In genomic region chr1:108643492-108644333, GRCh38 we compare ENCODE assay signal across 8 cellular contexts. TPM values are rescaled to one million over a fixed set of nuclear protein-coding genes. Genes with fewer than 3 reads are reported as not detected.
DNase-seq lines count a peak whose midpoint lies in the region; ATAC-seq and TF ChIP-seq lines count a peak whose summit lies in the region.

No MANE protein-coding gene starts in this region.

- no peak overlapping the region for H3K27ac ChIP-seq in lower lobe of right lung

- peaks cover 12% of the 10 kb centered on the region for H3K9me3 Mint-ChIP-seq in T-helper 1 cell treated with Interleukin-12 subunit alpha and Interleukin-12 subunit beta and Interleukin-4 antibody, amounts not matched to agents 30 μg/mL and 1 μg/mL, for 36 hours

- ATAC-seq in GM21529 (IDR thresholded peaks at IDR 0.05; ENCODE audit: unreplicated experiment) (peak; percentile 63), lower lobe of right lung (peak; percentile 27 to 66), HG02970 (IDR thresholded peaks at IDR 0.05; ENCODE audit: low FRiP score, unreplicated experiment) (no peak)

- intact Hi-C loops in lower lobe of right lung (cut with DNase I) = loop anchor here (2.0 kb wide), 1 partner anchor 131 kb away; no protein-coding TSS in a partner anchor

- H3K4me1 Mint-ChIP-seq in T-helper 1 cell treated with Interleukin-12 subunit alpha and Interleukin-12 subunit beta and Interleukin-4 antibody, amounts not matched to agents 30 μg/mL and 1 μg/mL, for 36 hours (ENCODE audit: low read depth) = peaks cover 61% of the 10 kb centered on the region

- peaks cover 24% of the 10 kb centered on the region for H3K36me3 Mint-ChIP-seq in T-helper 1 cell treated with Interleukin-12 subunit alpha and Interleukin-12 subunit beta and Interleukin-4 antibody, amounts not matched to agents 30 μg/mL and 1 μg/mL, for 36 hours (ENCODE audit: low read depth)

- peaks cover 35% of the 10 kb centered on the region for H3K4me1 ChIP-seq in lower lobe of right lung

- H3K27me3 ChIP-seq in lower lobe of right lung (ENCODE audit: low read depth) = no peaks in the 10 kb centered on the region

- TF ChIP-seq CTCF in lower lobe of right lung (IDR thresholded peaks at IDR 0.05) = peak; percentile 69

- peak; percentile 42 for DNase-seq in D341Med (ENCODE audit: low spot score)
- DNase-seq in NCI-H146 treated with DMSO at 0.1 percent for 48 hours (lab: John Stamatoyannopoulos, UW; ENCODE audit: unreplicated experiment) = peak; percentile 37
- DNase-seq in dedifferentiated amniotic fluid mesenchymal stem cell (ENCODE audit: extremely low spot score) = peak; percentile 59
- no peak for DNase-seq in lower lobe of right lung
- DNase-seq in stromal cell of bone marrow (ENCODE audit: low read depth) = peak; percentile 61

- peak overlapping the region; percentile 69 for H3K27ac Mint-ChIP-seq in T-helper 1 cell treated with Interleukin-12 subunit alpha and Interleukin-12 subunit beta and Interleukin-4 antibody, amounts not matched to agents 30 μg/mL and 1 μg/mL, for 36 hours

- H3K9me3 ChIP-seq in lower lobe of right lung = no peaks in the 10 kb centered on the region

- H3K4me3 ChIP-seq in lower lobe of right lung = no peak overlapping the region

- H3K4me3 Mint-ChIP-seq in T-helper 1 cell treated with Interleukin-12 subunit alpha and Interleukin-12 subunit beta and Interleukin-4 antibody, amounts not matched to agents 30 μg/mL and 1 μg/mL, for 36 hours = no peak overlapping the region

- no peaks in the 10 kb centered on the region for H3K36me3 ChIP-seq in lower lobe of right lung

- no peaks in the 10 kb centered on the region for H3K27me3 Mint-ChIP-seq in T-helper 1 cell treated with Interleukin-12 subunit alpha and Interleukin-12 subunit beta and Interleukin-4 antibody, amounts not matched to agents 30 μg/mL and 1 μg/mL, for 36 hours (ENCODE audit: low read depth)

RNA-seq across cellular contexts. Expression of gene HENMT1, which starts 17.2 kb away (rescaled TPM):
- 6.5 TPM for total RNA-seq in lower lobe of right lung

RNA-seq across cellular contexts. Expression of gene PRPF38B, which starts 48.4 kb away (rescaled TPM):
- 41.0 TPM for total RNA-seq in lower lobe of right lung
